Comparison of ENCODE assay signal across 1 cellular context in genomic region chr4:13543091-13543581, GRCh38.
TF ChIP-seq lines count a peak whose summit lies in the region.

No MANE protein-coding gene starts in this region.

TF ChIP-seq in WTC11, 78 proteins besides CTCF, POLR2A, EP300 and RAD21 (continued from another document):
- TF ChIP-seq STAT6 (CRISPR knock-in tag; conservative IDR thresholded peaks at IDR 0.05; ENCODE audit: low read depth) (no peak), MXD4 (CRISPR knock-in tag; IDR thresholded peaks at IDR 0.05; ENCODE audit: borderline replicate concordance) (no peak), PRRX2 (CRISPR knock-in tag; IDR thresholded peaks at IDR 0.05) (no peak), FOXP1 (CRISPR knock-in tag; IDR thresholded peaks at IDR 0.05; ENCODE audit: borderline replicate concordance) (no peak), ZNF532 (CRISPR knock-in tag; IDR thresholded peaks at IDR 0.05; ENCODE audit: borderline replicate concordance) (no peak)
